20 cellular contexts compared by ENCODE assay signal in the genomic region with DNA sequence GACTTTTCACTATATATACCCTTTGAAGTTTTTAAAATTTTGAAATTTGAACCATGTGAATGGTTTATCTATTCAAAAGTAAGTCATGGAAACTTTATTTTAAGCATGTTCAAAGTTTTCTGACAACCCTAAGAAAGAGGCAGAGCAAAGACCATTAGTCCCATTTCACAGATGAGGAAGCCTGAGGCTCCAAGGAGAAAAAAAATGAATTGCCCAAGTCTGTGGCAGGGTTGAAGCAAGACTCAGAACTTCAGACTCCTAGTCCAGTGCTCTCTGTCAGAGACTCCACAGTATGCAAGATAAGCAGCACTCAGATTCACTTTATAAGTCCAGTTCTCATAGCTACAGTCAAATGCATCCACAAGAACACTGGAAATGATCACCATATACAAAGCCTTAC. TPM values are rescaled to one million over a fixed set of nuclear protein-coding genes. Genes with fewer than 3 reads are reported as not detected.
DNase-seq lines count a peak whose midpoint lies in the region; ATAC-seq and TF ChIP-seq lines count a peak whose summit lies in the region.
"Had no signal": no experiment of that assay in that cellular context is flagged by ENCODE, and none has a peak within 500 bp of the region (broad histone marks: within the 10 kb centered on the region; RNA-seq: fewer than 3 reads in every experiment).

No MANE protein-coding gene starts in this region.

- H3K36me3 Mint-ChIP-seq in activated T-cell treated with anti-CD3 and anti-CD28 coated beads, Interleukin-2, amount 50 U/mL, for 72 hours (ENCODE audit: insufficient read depth in 2 of 2) = peaks cover 31 to 59% of the 10 kb centered on the region in 2 donors
- peaks cover 11% of the 10 kb centered on the region for H3K36me3 Mint-ChIP-seq in activated T-cell treated with anti-CD3 and anti-CD28 coated beads, Interleukin-2, amount 50 U/mL, for 4 hours (ENCODE audit: insufficient read depth)
- H3K36me3 Mint-ChIP-seq in central memory CD8-positive, alpha-beta T cell (ENCODE audit: insufficient read depth) = peaks cover 37% of the 10 kb centered on the region

- H3K4me1 ChIP-seq in Panc1 (ENCODE audit: control insufficient read depth, insufficient read depth, low read length) = peaks cover 39% of the 10 kb centered on the region
- H3K4me1 ChIP-seq in neutrophil (ENCODE audit: control insufficient read depth in 1 of 2, insufficient read depth in 1 of 2, low read depth in 1 of 2, low read length in 1 of 2) = peaks cover 50 to 61% of the 10 kb centered on the region in 2 experiments
- no peaks in the 10 kb centered on the region for H3K4me1 ChIP-seq in foreskin keratinocyte

- CTCF ChIA-PET in Panc1 (lab: Charles Lee) = no interaction called here

- no peaks in the 10 kb centered on the region for H3K27me3 Mint-ChIP-seq in activated T-cell treated with anti-CD3 and anti-CD28 coated beads, Interleukin-2, amount 50 U/mL, for 72 hours (ENCODE audit: low read depth)
- H3K27me3 Mint-ChIP-seq in activated T-cell treated with anti-CD3 and anti-CD28 coated beads, Interleukin-2, amount 50 U/mL, for 4 hours (ENCODE audit: low read depth) = no peaks in the 10 kb centered on the region
- H3K27me3 Mint-ChIP-seq in central memory CD8-positive, alpha-beta T cell = no peaks in the 10 kb centered on the region

- H3K27me3 ChIP-seq in Panc1 (ENCODE audit: control insufficient read depth, insufficient read depth, low read length) = no peaks in the 10 kb centered on the region
- no peaks in the 10 kb centered on the region for H3K27me3 ChIP-seq in neutrophil
- H3K27me3 ChIP-seq in foreskin keratinocyte = no peaks in the 10 kb centered on the region

- H3K27ac ChIP-seq in Panc1 (ENCODE audit: low read length) (peak overlapping the region; percentile 2; the same call in 1 of the 2 replicates), neutrophil (peak overlapping the region; percentile 97), foreskin keratinocyte (no peak overlapping the region)

- no peak for DNase-seq in activated T-cell treated with anti-CD3 and anti-CD28 coated beads, Interleukin-2, amount 50 U/mL, for 72 hours
- no peak for DNase-seq in activated T-cell treated with anti-CD3 and anti-CD28 coated beads, Interleukin-2, amount 50 U/mL, for 4 hours
- DNase-seq in Panc1 (ENCODE audit: low read depth, low spot score) = no peak
- no peak for DNase-seq in central memory CD8-positive, alpha-beta T cell (ENCODE audit: low spot score in 2 of 2)
- no peak for DNase-seq in 8988T
- no peak for DNase-seq in foreskin keratinocyte
- DNase-seq: activated CD4-positive, CD25-positive, alpha-beta regulatory T cell; anterior cingulate cortex; EL; hypothalamus; NCI-H1930; NCI-H446 treated with DMSO at 0.1 percent for 48 hours; nucleus accumbens; right cardiac atrium; SHP77 treated with DMSO at 0.1 percent for 48 hours had no signal

- peak overlapping the region; percentile 85 for H3K27ac Mint-ChIP-seq in activated T-cell treated with anti-CD3 and anti-CD28 coated beads, Interleukin-2, amount 50 U/mL, for 72 hours
- peak overlapping the region; percentile 2 for H3K27ac Mint-ChIP-seq in central memory CD8-positive, alpha-beta T cell (ENCODE audit: low read depth)

- in situ Hi-C loops in Panc1 (cut with HindIII; ENCODE audit: low pct_unique_long_range_greater_than_20kb, low sequenced_read_pairs) = no loop called here

- intact Hi-C loops in Panc1 (cut with micrococcal nuclease; ENCODE audit: unreplicated experiment) = no loop called here

- no peaks in the 10 kb centered on the region for H3K9me3 Mint-ChIP-seq in activated T-cell treated with anti-CD3 and anti-CD28 coated beads, Interleukin-2, amount 50 U/mL, for 72 hours
- H3K9me3 Mint-ChIP-seq in activated T-cell treated with anti-CD3 and anti-CD28 coated beads, Interleukin-2, amount 50 U/mL, for 4 hours = no peaks in the 10 kb centered on the region
- H3K9me3 Mint-ChIP-seq in central memory CD8-positive, alpha-beta T cell = no peaks in the 10 kb centered on the region

- H3K4me1 Mint-ChIP-seq in activated T-cell treated with anti-CD3 and anti-CD28 coated beads, Interleukin-2, amount 50 U/mL, for 72 hours (ENCODE audit: low read depth) = peaks cover 63% of the 10 kb centered on the region
- H3K4me1 Mint-ChIP-seq in activated T-cell treated with anti-CD3 and anti-CD28 coated beads, Interleukin-2, amount 50 U/mL, for 4 hours (ENCODE audit: low read depth) = peaks cover 75% of the 10 kb centered on the region
- H3K4me1 Mint-ChIP-seq in central memory CD8-positive, alpha-beta T cell = peaks cover 52% of the 10 kb centered on the region

- POLR2A ChIA-PET in Panc1 (lab: Charles Lee) = interaction anchor here (0.7 kb wide), 1 partner anchor 124 kb away, joined by 3 read pairs; no protein-coding TSS in a partner anchor

- H3K9me3 ChIP-seq in Panc1 (ENCODE audit: control insufficient read depth, insufficient read depth, low read depth, low read length) (no peaks in the 10 kb centered on the region), neutrophil (no peaks in the 10 kb centered on the region)

- no peak for ATAC-seq in activated T-cell treated with anti-CD3 and anti-CD28 coated beads, Interleukin-2, amount 50 U/mL, for 72 hours (replicated peaks in 1 of 2)
- no peak for ATAC-seq in activated T-cell treated with anti-CD3 and anti-CD28 coated beads, Interleukin-2, amount 50 U/mL, for 4 hours
- ATAC-seq in Panc1 (no peak), GM21528 (IDR thresholded peaks at IDR 0.05; ENCODE audit: low FRiP score, unreplicated experiment) (no peak), foreskin keratinocyte (no peak)
- ATAC-seq in central memory CD8-positive, alpha-beta T cell (replicated peaks; ENCODE audit: extremely low read depth, poor library complexity, severe bottlenecking) = no peak
- ATAC-seq: right cardiac atrium had no signal

- H3K36me3 ChIP-seq in Panc1 (ENCODE audit: control insufficient read depth, insufficient read depth, low read length) (no peaks in the 10 kb centered on the region; the same call in 1 of the 2 replicates), neutrophil (peaks cover 54% of the 10 kb centered on the region)

- no peak for TF ChIP-seq CTCF in Panc1 (IDR thresholded peaks at IDR 0.05)
- TF ChIP-seq CTCF in neutrophil (IDR thresholded peaks at IDR 0.05) = no peak
- TF ChIP-seq CTCF in foreskin keratinocyte (conservative IDR thresholded peaks at IDR 0.05) = no peak

- BruUV-seq in Panc1 (replicated peaks; lab: Mats Ljungman, UMichigan) = no TSS peak

- H3K4me3 ChIP-seq in Panc1 (ENCODE audit: low read depth in 2 of 2, low read length in 2 of 2) = no peak overlapping the region
- H3K4me3 ChIP-seq in neutrophil (ENCODE audit: low read depth in 1 of 2, low read length in 1 of 2) = no peak overlapping the region

- H3K4me3 Mint-ChIP-seq in activated T-cell treated with anti-CD3 and anti-CD28 coated beads, Interleukin-2, amount 50 U/mL, for 72 hours = peak overlapping the region; percentile 74 to 93
- no peak overlapping the region for H3K4me3 Mint-ChIP-seq in activated T-cell treated with anti-CD3 and anti-CD28 coated beads, Interleukin-2, amount 50 U/mL, for 4 hours
- no peak overlapping the region for H3K4me3 Mint-ChIP-seq in central memory CD8-positive, alpha-beta T cell

RNA-seq across cellular contexts. Expression of gene RAB43, which starts 4.5 kb away (rescaled TPM):
- 10 to 100 TPM; 82.5 to 95.5 TPM for total RNA-seq in activated T-cell treated with anti-CD3 and anti-CD28 coated beads, Interleukin-2, amount 50 U/mL, for 72 hours
- total RNA-seq in activated T-cell treated with anti-CD3 and anti-CD28 coated beads, Interleukin-2, amount 50 U/mL, for 4 hours = 10 to 100 TPM; 24.4 to 30.6 (median 25.0) TPM
- total RNA-seq in Panc1 (2021; ENCODE audit: unreplicated experiment) = 27.7 TPM
- polyA plus RNA-seq in Panc1 (2012; ENCODE audit: insufficient read length) = 30.0 TPM
- total RNA-seq in foreskin keratinocyte = 13.5 and 19.3 TPM in 2 replicates
- 5.9 and 7.8 TPM in 2 replicates for polyA plus RNA-seq in foreskin keratinocyte

RNA-seq across cellular contexts. Expression of gene ISY1, which starts 43.7 kb away (rescaled TPM):
- total RNA-seq in activated T-cell treated with anti-CD3 and anti-CD28 coated beads, Interleukin-2, amount 50 U/mL, for 72 hours = 10 to 100 TPM; 50.2 to 68.9 TPM
- 100 to 1,000 TPM in 1 of 3 donors, 10 to 100 TPM in 2; 93.1 to 101 (median 93.9) TPM for total RNA-seq in activated T-cell treated with anti-CD3 and anti-CD28 coated beads, Interleukin-2, amount 50 U/mL, for 4 hours
- total RNA-seq in Panc1 (2021; ENCODE audit: unreplicated experiment) = 45.7 TPM
- polyA plus RNA-seq in Panc1 (2012; ENCODE audit: insufficient read length) = 53.6 TPM
- total RNA-seq in foreskin keratinocyte = 28.3 and 31.4 TPM in 2 replicates
- 29.6 and 34.7 TPM in 2 replicates for polyA plus RNA-seq in foreskin keratinocyte

RNA-seq across cellular contexts. Expression of gene GP9, which starts 56.6 kb away (rescaled TPM):
- total RNA-seq in activated T-cell treated with anti-CD3 and anti-CD28 coated beads, Interleukin-2, amount 50 U/mL, for 72 hours = not detected
- total RNA-seq in activated T-cell treated with anti-CD3 and anti-CD28 coated beads, Interleukin-2, amount 50 U/mL, for 4 hours = not detected
- not detected for total RNA-seq in Panc1 (2021; ENCODE audit: unreplicated experiment)
- polyA plus RNA-seq in Panc1 (2012; ENCODE audit: insufficient read length) = not detected
- total RNA-seq in foreskin keratinocyte = not detected in 2 replicates
- polyA plus RNA-seq in foreskin keratinocyte = not detected in 2 replicates
- total RNA-seq: cerebellum; kidney epithelial cell; right cardiac atrium; T-helper 2 cell treated with Interferon-gamma antibody and Interleukin-4, amounts not matched to agents 100 ng/mL and 5 ng/mL, for 36 hours had no signal
- polyA plus RNA-seq: right cardiac atrium had no signal

Comparison
In these comparisons a context has a peak if more than half of its experiments do, and no peak if none do; other contexts are left out.
1. H3K4me3 Mint-ChIP-seq: peak in activated T-cell treated with anti-CD3 and anti-CD28 coated beads, Interleukin-2, amount 50 U/mL, for 72 hours (2 of 2); none in activated T-cell treated with anti-CD3 and anti-CD28 coated beads, Interleukin-2, amount 50 U/mL, for 4 hours (single experiment) and central memory CD8-positive, alpha-beta T cell (single experiment).